1 cellular context compared by ENCODE assay signal in genomic region chr10:89391882-89392756, GRCh38.
A peak's percentile ranks its signal among the peaks of the same experiment; 100 is the strongest.
TF ChIP-seq lines count a peak whose summit lies in the region.

Gene IFIT1, plus strand, starts transcription at chr10:89392623. Its CDS starts 90 bp downstream, at chr10:89392713.

TF ChIP-seq in GM12878, 131 proteins besides CTCF, POLR2A, EP300 and RAD21 (continued from another document):
- TF ChIP-seq, protein P1, sequence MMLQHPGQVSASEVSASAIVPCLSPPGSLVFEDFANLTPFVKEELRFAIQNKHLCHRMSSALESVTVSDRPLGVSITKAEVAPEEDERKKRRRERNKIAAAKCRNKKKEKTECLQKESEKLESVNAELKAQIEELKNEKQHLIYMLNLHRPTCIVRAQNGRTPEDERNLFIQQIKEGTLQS (IDR thresholded peaks at IDR 0.05; ENCODE audit: borderline replicate concordance, extremely low read depth, low read depth, low read length) = no peak
- TF ChIP-seq PML (IDR thresholded peaks at IDR 0.05; ENCODE audit: low read length) (peak; percentile 67; the same call in 1 of the 2 replicates), MTA3 (IDR thresholded peaks at IDR 0.05; ENCODE audit: borderline replicate concordance, low read length) (0 out of 2 replicates have a peak, but pooled peaks have one; percentile 38), PRDM15 (CRISPR knock-in tag; IDR thresholded peaks at IDR 0.05) (no peak), ESRRA (IDR thresholded peaks at IDR 0.05; ENCODE audit: low read length) (no peak), ZNF207 (IDR thresholded peaks at IDR 0.05; ENCODE audit: borderline replicate concordance) (0 out of 2 replicates have a peak, but pooled peaks have one; percentile 40), IKZF1 (conservative IDR thresholded peaks at IDR 0.05) (peak; percentile 77), EED (IDR thresholded peaks at IDR 0.05; ENCODE audit: low read depth) (peak; percentile 80), ZZZ3 (IDR thresholded peaks at IDR 0.05; ENCODE audit: control insufficient read depth, insufficient read length, low read depth) (no peak), SP1 (IDR thresholded peaks at IDR 0.05; ENCODE audit: low read depth, low read length) (peak; percentile 22), NFXL1 (IDR thresholded peaks at IDR 0.05; ENCODE audit: borderline replicate concordance) (no peak), RCOR1 (conservative IDR thresholded peaks at IDR 0.05; ENCODE audit: low read depth, low read length) (no peak), LARP7 (IDR thresholded peaks at IDR 0.05) (no peak), CBX3 (IDR thresholded peaks at IDR 0.05; ENCODE audit: borderline replicate concordance, low read depth) (no peak), EGR1 (IDR thresholded peaks at IDR 0.05; ENCODE audit: borderline replicate concordance in 1 of 2, low read depth in 2 of 2, low read length in 2 of 2) (0 out of 3 replicates have a peak, but pooled peaks of 1 of the 2 experiments have one; percentile 51), PAX5 (IDR thresholded peaks at IDR 0.05; ENCODE audit: borderline replicate concordance, low read depth, low read length) (0 out of 2 replicates have a peak, but pooled peaks have one; percentile 35), BCLAF1 (IDR thresholded peaks at IDR 0.05) (no peak), FOXM1 (IDR thresholded peaks at IDR 0.05; ENCODE audit: low read depth, low read length) (0 out of 2 replicates have a peak, but pooled peaks have one; percentile 41), MEF2A (IDR thresholded peaks at IDR 0.05; ENCODE audit: insufficient read depth, low read depth, low read length) (peak; percentile 82), BCL11A (IDR thresholded peaks at IDR 0.05; ENCODE audit: low read depth, low read length) (no peak), YY1 (IDR thresholded peaks at IDR 0.05; ENCODE audit: low read depth, low read length) (0 out of 2 replicates have a peak, but pooled peaks have one; percentile 12), SUPT20H (IDR thresholded peaks at IDR 0.05; ENCODE audit: borderline replicate concordance, control insufficient read depth, low read depth, low read length) (no peak), CHD1 (IDR thresholded peaks at IDR 0.05; ENCODE audit: low read depth, low read length) (no peak), CBX5 (IDR thresholded peaks at IDR 0.05; ENCODE audit: low read depth) (no peak), ATF7 (IDR thresholded peaks at IDR 0.05; ENCODE audit: low read depth) (0 out of 2 replicates have a peak, but pooled peaks have one; percentile 21), IKZF2 (IDR thresholded peaks at IDR 0.05) (peak; percentile 79 to 83), SRF (IDR thresholded peaks at IDR 0.05; ENCODE audit: low read depth in 2 of 2, low read length in 2 of 2) (no peak), HDAC2 (IDR thresholded peaks at IDR 0.05) (no peak), STAT3 (IDR thresholded peaks at IDR 0.05; ENCODE audit: low read depth, low read length) (no peak), TARDBP (IDR thresholded peaks at IDR 0.05; ENCODE audit: borderline replicate concordance) (no peak), KAT2A (conservative IDR thresholded peaks at IDR 0.05; ENCODE audit: control insufficient read depth, low read depth, low read length) (no peak), CEBPB (IDR thresholded peaks at IDR 0.05; ENCODE audit: borderline replicate concordance in 1 of 2, low read depth in 2 of 2, low read length in 2 of 2) (0 out of 4 replicates have a peak, but pooled peaks of 1 of the 2 experiments have one; percentile 27), GABPA (IDR thresholded peaks at IDR 0.05; ENCODE audit: low read depth) (0 out of 2 replicates have a peak, but pooled peaks have one; percentile 7), TBL1XR1 (IDR thresholded peaks at IDR 0.05; ENCODE audit: low read depth, low read length) (0 out of 2 replicates have a peak, but pooled peaks have one; percentile 45), ZNF622 (IDR thresholded peaks at IDR 0.05) (no peak), POLR2AphosphoS5 (IDR thresholded peaks at IDR 0.05; ENCODE audit: low read length) (peak; percentile 85)
- TF ChIP-seq, protein P2, sequence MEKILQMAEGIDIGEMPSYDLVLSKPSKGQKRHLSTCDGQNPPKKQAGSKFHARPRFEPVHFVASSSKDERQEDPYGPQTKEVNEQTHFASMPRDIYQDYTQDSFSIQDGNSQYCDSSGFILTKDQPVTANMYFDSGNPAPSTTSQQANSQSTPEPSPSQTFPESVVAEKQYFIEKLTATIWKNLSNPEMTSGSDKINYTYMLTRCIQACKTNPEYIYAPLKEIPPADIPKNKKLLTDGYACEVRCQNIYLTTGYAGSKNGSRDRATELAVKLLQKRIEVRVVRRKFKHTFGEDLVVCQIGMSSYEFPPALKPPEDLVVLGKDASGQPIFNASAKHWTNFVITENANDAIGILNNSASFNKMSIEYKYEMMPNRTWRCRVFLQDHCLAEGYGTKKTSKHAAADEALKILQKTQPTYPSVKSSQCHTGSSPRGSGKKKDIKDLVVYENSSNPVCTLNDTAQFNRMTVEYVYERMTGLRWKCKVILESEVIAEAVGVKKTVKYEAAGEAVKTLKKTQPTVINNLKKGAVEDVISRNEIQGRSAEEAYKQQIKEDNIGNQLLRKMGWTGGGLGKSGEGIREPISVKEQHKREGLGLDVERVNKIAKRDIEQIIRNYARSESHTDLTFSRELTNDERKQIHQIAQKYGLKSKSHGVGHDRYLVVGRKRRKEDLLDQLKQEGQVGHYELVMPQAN (conservative IDR thresholded peaks at IDR 0.05) = no peak
TF ChIP-seq in GM12878: peak in this region for 22.
